16 cellular contexts compared by ENCODE assay signal in genomic region chr10:114301951-114302710, GRCh38.
DNase-seq lines count a peak whose midpoint lies in the region; ATAC-seq and TF ChIP-seq lines count a peak whose summit lies in the region.
"Had no signal": no experiment of that assay in that cellular context is flagged by ENCODE, and none has a peak within 500 bp of the region (broad histone marks: within the 10 kb centered on the region; RNA-seq: fewer than 3 reads in every experiment).

No MANE protein-coding gene starts in this region.

- intact Hi-C loops in tibial artery (cut with DNase I; ENCODE audit: low total_unique reads): loop anchor here (5.0 kb wide), 1 partner anchor 135 kb away; no protein-coding TSS in a partner anchor

- DNase-seq in activated effector memory CD4-positive, alpha-beta T cell treated with anti-CD3 and anti-CD28 coated beads, Interleukin-2, amount 50 U/mL, for 16 hours: peak; percentile 45
- DNase-seq in activated effector memory CD4-positive, alpha-beta T cell treated with Interleukin-2 at 50 U/mL for 16 hours: no peak
- DNase-seq in coronary artery (ENCODE audit: low spot score): peak; percentile 75
- peak; percentile 51 for DNase-seq in medulla oblongata (ENCODE audit: extremely low spot score)
- peak in 1 of 2 donors; percentile 65 for DNase-seq in tibial artery
- no peak for DNase-seq in NCI-H1092 (lab: John Stamatoyannopoulos, UW)
- DNase-seq: 8988T; activated CD4-positive, alpha-beta T cell treated with anti-CD3 and anti-CD28 coated beads for 4 hours; activated CD8-positive, alpha-beta memory T cell treated with anti-CD3 and anti-CD28 coated beads, Interleukin-2, amount 50 U/mL, for 48 hours; colonic mucosa; gastrocnemius medialis; NCI-H2171 treated with DMSO at 0.1 percent for 48 hours; NCI-H774; stimulated activated CD4-positive, alpha-beta T cell treated with anti-CD3 and anti-CD28 coated beads, Interleukin-4, amount 100 ng/mL, for 24 hours had no signal

- peaks cover under 1 to 35% (median 12%) of the 10 kb centered on the region in 3 donors for H3K36me3 ChIP-seq in tibial artery
- H3K36me3 ChIP-seq: colonic mucosa, gastrocnemius medialis had no signal

- no peak overlapping the region for H3K4me3 ChIP-seq in coronary artery
- H3K4me3 ChIP-seq in tibial artery: no peak overlapping the region
- H3K4me3 ChIP-seq: colonic mucosa, gastrocnemius medialis had no signal

- H3K9me3 ChIP-seq in tibial artery: no peaks in the 10 kb centered on the region
- H3K9me3 ChIP-seq: colonic mucosa, gastrocnemius medialis had no signal

- H3K27ac ChIP-seq in coronary artery (peak overlapping the region in 1 of 2 donors; percentile 62), tibial artery (peak overlapping the region; percentile 3 to 40)
- H3K27ac ChIP-seq: colonic mucosa, gastrocnemius medialis had no signal

- peaks cover 0 to 45% (median 25%) of the 10 kb centered on the region in 4 donors for H3K4me1 ChIP-seq in tibial artery
- H3K4me1 ChIP-seq: colonic mucosa had no signal

- ATAC-seq in HG02588 (IDR thresholded peaks at IDR 0.05; ENCODE audit: unreplicated experiment) (no peak), GM21529 (IDR thresholded peaks at IDR 0.05; ENCODE audit: unreplicated experiment) (no peak)
- ATAC-seq: gastrocnemius medialis had no signal

- no peaks in the 10 kb centered on the region for H3K27me3 ChIP-seq in tibial artery
- H3K27me3 ChIP-seq: colonic mucosa, gastrocnemius medialis had no signal

- TF ChIP-seq CTCF in coronary artery (IDR thresholded peaks at IDR 0.05): no peak
- no peak for TF ChIP-seq CTCF in tibial artery (IDR thresholded peaks at IDR 0.05)

Comparison
In these comparisons a context has a peak if more than half of its experiments do, and no peak if none do; other contexts are left out.
1. DNase-seq: peak in activated effector memory CD4-positive, alpha-beta T cell treated with anti-CD3 and anti-CD28 coated beads, Interleukin-2, amount 50 U/mL, for 16 hours (single experiment), coronary artery (single experiment) and medulla oblongata (single experiment); none in activated effector memory CD4-positive, alpha-beta T cell treated with Interleukin-2 at 50 U/mL for 16 hours (single experiment) and NCI-H1092 (single experiment).